Comparison of ENCODE assay signal across 1 cellular context in the genomic region with DNA sequence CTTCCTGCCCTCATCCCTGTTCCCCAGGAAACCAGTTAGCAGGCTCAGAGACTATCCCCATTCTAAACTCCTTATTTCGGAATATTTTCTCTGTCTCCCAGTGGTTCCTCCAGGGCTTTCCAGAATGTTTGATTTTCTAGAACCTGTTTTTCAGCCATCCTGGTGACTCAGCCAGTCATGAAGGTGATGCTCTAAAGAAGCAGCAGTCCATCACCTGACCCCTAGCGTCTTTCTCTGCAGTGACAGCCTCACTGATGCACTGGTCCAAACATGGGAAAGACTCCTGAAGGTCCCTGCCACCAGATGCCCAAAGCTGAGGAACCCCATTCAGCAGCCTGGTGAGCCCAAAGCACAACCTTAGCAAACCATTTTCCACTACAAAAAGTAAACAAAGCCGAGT.
TF ChIP-seq lines count a peak whose summit lies in the region.

No MANE protein-coding gene starts in this region.

TF ChIP-seq in HCT116, 20 proteins besides CTCF, POLR2A, EP300 and RAD21:
- TF ChIP-seq ELF1 (IDR thresholded peaks at IDR 0.05; ENCODE audit: borderline replicate concordance, low read depth) (no peak), EZH2 (IDR thresholded peaks at IDR 0.05) (no peak), EGR1 (IDR thresholded peaks at IDR 0.05; ENCODE audit: low read depth) (no peak), SRF (IDR thresholded peaks at IDR 0.05; ENCODE audit: low read depth) (no peak), YY1 (IDR thresholded peaks at IDR 0.05; ENCODE audit: extremely low read depth, insufficient replicate concordance, low read depth, low read length) (no peak), TCF7L2 (IDR thresholded peaks at IDR 0.05; ENCODE audit: borderline replicate concordance, extremely low read depth, insufficient read depth, insufficient read length) (no peak), CEBPB (IDR thresholded peaks at IDR 0.05; ENCODE audit: low read depth) (no peak), CBX3 (IDR thresholded peaks at IDR 0.05; ENCODE audit: low read depth) (no peak), JUND (IDR thresholded peaks at IDR 0.05) (no peak)
